4 cellular contexts compared by ENCODE assay signal in the genomic region with DNA sequence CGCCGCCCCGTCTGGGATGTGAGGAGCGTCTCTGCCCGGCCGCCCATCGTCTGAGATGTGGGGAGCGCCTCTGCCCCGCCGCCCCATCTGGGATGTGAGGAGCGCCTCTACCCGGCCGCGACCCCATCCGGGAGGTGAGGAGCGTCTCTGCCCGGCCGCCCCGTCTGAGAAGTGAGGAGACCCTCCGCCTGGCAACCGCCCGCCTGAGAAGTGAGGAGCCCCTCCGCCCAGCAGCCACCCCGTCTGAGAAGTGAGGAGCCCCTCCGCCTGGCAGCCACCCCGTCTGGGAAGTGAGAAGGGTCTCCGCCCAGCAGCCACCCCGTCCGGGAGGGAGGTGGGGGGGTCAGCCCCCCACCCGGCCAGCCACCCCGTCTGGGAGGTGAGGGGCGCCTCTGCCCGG. TPM values are rescaled to one million over a fixed set of nuclear protein-coding genes. Genes with fewer than 3 reads are reported as not detected.
"Had no signal": no experiment of that assay in that cellular context is flagged by ENCODE, and none has a peak within 500 bp of the region (broad histone marks: within the 10 kb centered on the region; RNA-seq: fewer than 3 reads in every experiment).

No MANE protein-coding gene starts in this region.

RNA-seq across cellular contexts. Expression of a gene that starts 36.9 kb away (rescaled TPM):
- total RNA-seq: neural crest cell, progenitor cell of endocrine pancreas, skeletal muscle tissue, smooth muscle cell had no signal

RNA-seq across cellular contexts. Expression of a gene that starts 56.8 kb away (rescaled TPM):
- total RNA-seq: progenitor cell of endocrine pancreas had no signal
